In the genomic region with DNA sequence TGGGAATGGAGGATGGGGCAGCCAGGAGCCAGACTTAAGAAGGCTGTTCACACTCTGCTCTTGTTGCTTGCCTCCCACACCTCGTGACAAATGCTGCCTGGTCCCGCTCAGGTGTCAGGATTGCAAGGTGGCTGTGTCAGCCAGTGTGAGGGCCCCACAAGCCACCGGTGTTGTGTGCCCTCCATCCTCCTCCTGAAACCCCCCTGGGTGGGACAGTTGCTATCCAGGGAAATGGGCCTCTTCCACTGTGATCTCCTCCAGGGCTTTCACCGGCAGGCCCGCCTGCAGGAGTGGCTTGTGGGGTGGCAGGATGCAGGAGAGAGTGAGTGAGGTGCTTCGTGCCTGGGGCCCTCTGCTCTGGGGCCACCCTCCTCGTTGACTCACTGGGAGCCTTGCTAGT, we compare ENCODE assay signal across 5 cellular contexts. TPM values are rescaled to one million over a fixed set of nuclear protein-coding genes. Genes with fewer than 3 reads are reported as not detected.
"Had no signal": no experiment of that assay in that cellular context is flagged by ENCODE, and none has a peak within 500 bp of the region (broad histone marks: within the 10 kb centered on the region; RNA-seq: fewer than 3 reads in every experiment).

No MANE protein-coding gene starts in this region.

RNA-seq across cellular contexts. Expression of a gene that starts 16.4 kb away (rescaled TPM):
- total RNA-seq: K562, M059J, SK-MEL-5 had no signal
- polyA plus RNA-seq: IgD-negative memory B cell, K562, SK-N-SH had no signal

RNA-seq across cellular contexts. Expression of a gene that starts 28.3 kb away (rescaled TPM):
- total RNA-seq: K562, M059J, SK-MEL-5 had no signal
- polyA plus RNA-seq: IgD-negative memory B cell, K562, SK-N-SH had no signal
